In the genomic region with DNA sequence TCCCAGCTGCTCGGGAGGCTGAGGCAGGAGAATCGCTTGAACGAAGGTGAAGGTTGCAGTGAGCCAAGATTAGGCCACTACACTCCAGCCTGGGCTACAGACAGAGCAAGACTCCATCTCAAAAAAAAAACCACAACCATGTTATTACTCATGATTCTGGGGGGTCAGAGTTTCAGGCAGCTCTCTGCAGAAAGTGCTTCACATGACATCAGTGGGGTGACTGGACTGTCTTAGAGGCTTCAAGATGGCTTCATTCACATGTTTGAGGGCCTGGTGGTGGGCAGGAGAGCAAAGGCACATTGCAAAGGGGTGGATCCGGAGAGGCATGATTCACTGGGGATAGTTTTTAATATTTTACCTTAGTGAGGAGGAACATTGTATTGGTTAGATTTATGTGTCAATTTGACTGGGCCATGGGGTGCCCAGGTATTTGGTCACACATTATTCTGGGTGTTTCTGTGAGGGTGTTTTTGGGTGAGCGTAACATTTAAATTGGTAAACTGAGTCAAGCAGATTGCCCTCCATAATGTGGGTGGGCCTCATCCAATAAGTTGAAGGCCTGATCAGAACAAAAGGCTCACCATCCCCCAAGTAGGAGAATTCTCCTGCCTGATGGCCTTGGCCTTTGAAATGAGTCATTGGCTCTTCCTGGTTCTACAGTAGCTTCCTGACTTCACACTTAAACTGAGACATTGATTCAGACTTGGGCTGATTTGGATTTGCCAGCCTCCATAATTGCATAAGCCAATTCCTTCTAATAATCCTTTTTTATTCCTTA, we compare ENCODE assay signal across 1 cellular context.
A peak's percentile ranks its signal among the peaks of the same experiment; 100 is the strongest.
TF ChIP-seq lines count a peak whose summit lies in the region.

No MANE protein-coding gene starts in this region.

TF ChIP-seq in endothelial cell of umbilical vein, 7 proteins besides CTCF, POLR2A, EP300 and RAD21 (continued from another document):
- TF ChIP-seq FOS (IDR thresholded peaks at IDR 0.05; ENCODE audit: borderline replicate concordance, insufficient read depth, low read length) (peak; percentile 91), EZH2 (IDR thresholded peaks at IDR 0.05; ENCODE audit: borderline replicate concordance, low read depth, low read length, severe bottlenecking) (no peak), GATA2 (IDR thresholded peaks at IDR 0.05; ENCODE audit: insufficient read depth, insufficient read length, low read depth, low read length) (no peak)
TF ChIP-seq in endothelial cell of umbilical vein: peak in this region for 2.
